10 cellular contexts compared by ENCODE assay signal in genomic region chr22:40426671-40427070, GRCh38. TPM values are rescaled to one million over a fixed set of nuclear protein-coding genes. Genes with fewer than 3 reads are reported as not detected.
DNase-seq lines count a peak whose midpoint lies in the region; ATAC-seq, FAIRE-seq and TF ChIP-seq lines count a peak whose summit lies in the region.
"Had no signal": no experiment of that assay in that cellular context is flagged by ENCODE, and none has a peak within 500 bp of the region (broad histone marks: within the 10 kb centered on the region; RNA-seq: fewer than 3 reads in every experiment).

No MANE protein-coding gene starts in this region.

- no peak for TF ChIP-seq POLR2A in endothelial cell of umbilical vein (IDR thresholded peaks at IDR 0.05; ENCODE audit: low read depth, low read length)

- H3K36me3 ChIP-seq in endothelial cell of umbilical vein (ENCODE audit: control insufficient read depth in 2 of 2, extremely low read depth in 1 of 2, insufficient read depth in 2 of 2, low read length in 2 of 2) (peaks cover 0 to 52% of the 10 kb centered on the region in 2 experiments), psoas muscle (ENCODE audit: insufficient read depth in 1 of 2, low read depth in 1 of 2) (peaks cover 2 to 50% of the 10 kb centered on the region in 2 donors)

- no peak overlapping the region for H3K4me3 ChIP-seq in endothelial cell of umbilical vein (replicated peaks in 1 of 3; ENCODE audit: insufficient read depth in 1 of 3, low read depth in 1 of 3, low read length in 3 of 3)
- H3K4me3 ChIP-seq in psoas muscle: no peak overlapping the region
- H3K4me3 ChIP-seq: K562 had no signal

- WGBS in psoas muscle, 3 donors: 30 to 50% (median 33%) methylated on average over 6 of the region's 6 CpGs

- no peak overlapping the region for H2AFZ ChIP-seq in endothelial cell of umbilical vein (ENCODE audit: low read depth, low read length)

- no peaks in the 10 kb centered on the region for H4K20me1 ChIP-seq in endothelial cell of umbilical vein (replicated peaks; ENCODE audit: control insufficient read depth, extremely low read depth, insufficient read depth, low read length)

- DNase-seq in NCI-H510A (lab: John Stamatoyannopoulos, UW) (peak; percentile 31), NCI-H510A treated with DMSO at 0.1 percent for 48 hours (lab: John Stamatoyannopoulos, UW) (no peak), NCI-H69 (lab: John Stamatoyannopoulos, UW) (peak; percentile 83), endothelial cell of umbilical vein (ENCODE audit: low read depth, low spot score) (peak; percentile 28), psoas muscle (peak; percentile 71 to 76), NCI-H82 (lab: John Stamatoyannopoulos, UW) (no peak), islet precursor cell (no peak)

- TF ChIP-seq CTCF in endothelial cell of umbilical vein (IDR thresholded peaks at IDR 0.05; ENCODE audit: extremely low read depth in 1 of 2, insufficient read depth in 1 of 2, low read depth in 1 of 2, low read length in 2 of 2) (no peak), psoas muscle (IDR thresholded peaks at IDR 0.05) (no peak)

- no peaks in the 10 kb centered on the region for H3K9me1 ChIP-seq in endothelial cell of umbilical vein (replicated peaks; ENCODE audit: control insufficient read depth, extremely low read depth, insufficient read depth, low read length)

- H3K4me1 ChIP-seq in endothelial cell of umbilical vein (ENCODE audit: control insufficient read depth, extremely low read depth, insufficient read depth, low read length) (no peaks in the 10 kb centered on the region), psoas muscle (peaks cover 59% of the 10 kb centered on the region)

- CTCF ChIA-PET in endothelial cell of umbilical vein (lab: Charles Lee): interaction anchor here (0.7 to 3.3 kb wide), 2 partner anchors 10 to 43 kb away, joined by 3 to 21 read pairs; no protein-coding TSS in a partner anchor

- FAIRE-seq in endothelial cell of umbilical vein (lab: Jason Lieb, UNC): no peak
- FAIRE-seq: K562 had no signal

- H3K79me2 ChIP-seq in endothelial cell of umbilical vein (ENCODE audit: control insufficient read depth, insufficient read depth, low read length): no peaks in the 10 kb centered on the region

- no peak overlapping the region for H3K4me2 ChIP-seq in endothelial cell of umbilical vein (ENCODE audit: insufficient read depth, low read length)

- H3K27me3 ChIP-seq in endothelial cell of umbilical vein (ENCODE audit: control insufficient read depth in 2 of 2, insufficient read depth in 2 of 2, low read length in 2 of 2): no peaks in the 10 kb centered on the region
- no peaks in the 10 kb centered on the region for H3K27me3 ChIP-seq in psoas muscle (ENCODE audit: insufficient read depth in 3 of 3, low read length in 2 of 3)

- H3K9ac ChIP-seq in endothelial cell of umbilical vein (replicated peaks; ENCODE audit: extremely low read depth, insufficient read depth, low read length): no peak overlapping the region

- H3K27ac ChIP-seq in endothelial cell of umbilical vein (ENCODE audit: insufficient read depth, low read depth, low read length): no peak overlapping the region
- peak overlapping the region; percentile 82 for H3K27ac ChIP-seq in psoas muscle

- dilution Hi-C loops in endothelial cell of umbilical vein (cut with MboI; ENCODE audit: extremely low pct_ligation_motif_present, low sequenced_read_pairs): no loop called here

- no TSS peak for BruUV-seq in endothelial cell of umbilical vein (replicated peaks; lab: Mats Ljungman, UMichigan)

- POLR2A ChIA-PET in endothelial cell of umbilical vein (lab: Charles Lee): no interaction called here

- H3K9me3 ChIP-seq in endothelial cell of umbilical vein (replicated peaks; ENCODE audit: control insufficient read depth, insufficient read depth, low read length) (no peaks in the 10 kb centered on the region), psoas muscle (no peaks in the 10 kb centered on the region)

- ATAC-seq in psoas muscle (peak; percentile 79 to 90 (median 88)), HG02970 (IDR thresholded peaks at IDR 0.05; ENCODE audit: low FRiP score, unreplicated experiment) (no peak)
- ATAC-seq: K562, SK-N-SH treated with all-trans-retinoic acid at 6 μM for 48 hours had no signal

- intact Hi-C loops in endothelial cell of umbilical vein (cut with micrococcal nuclease): no loop called here
- intact Hi-C loops in psoas muscle (cut with DNase I): loop anchor here in 1 of 2 donors (5.0 to 10.0 kb wide), 2 partner anchors 54 to 328 kb away; partner anchors contain the start of gene SGSM3

TF ChIP-seq in endothelial cell of umbilical vein, 7 proteins besides CTCF, POLR2A, EP300 and RAD21:
- TF ChIP-seq JUN (IDR thresholded peaks at IDR 0.05; ENCODE audit: borderline replicate concordance, insufficient read depth, insufficient read length, low read depth) (no peak), FOS (IDR thresholded peaks at IDR 0.05; ENCODE audit: borderline replicate concordance, insufficient read depth, low read length) (no peak), GATA2 (IDR thresholded peaks at IDR 0.05; ENCODE audit: insufficient read depth, insufficient read length, low read depth, low read length) (no peak), EZH2 (IDR thresholded peaks at IDR 0.05; ENCODE audit: borderline replicate concordance, low read depth, low read length, severe bottlenecking) (no peak), MAX (IDR thresholded peaks at IDR 0.05; ENCODE audit: insufficient read depth, insufficient read length) (no peak), MYC (IDR thresholded peaks at IDR 0.05; ENCODE audit: low read depth, low read length) (no peak), POLR2AphosphoS5 (IDR thresholded peaks at IDR 0.05; ENCODE audit: insufficient read depth, low read depth, low read length) (no peak)
TF ChIP-seq in endothelial cell of umbilical vein: peak in this region for 0.

RNA-seq across cellular contexts. Expression of gene SGSM3, which starts 56.3 kb away (rescaled TPM):
- 76.4 and 78.6 TPM in 2 replicates for total RNA-seq in endothelial cell of umbilical vein
- polyA plus RNA-seq in endothelial cell of umbilical vein: 92.1 and 112 TPM in 2 replicates
- polyA plus RNA-seq in endothelial cell of umbilical vein (2011; cell fraction: cytosol; rRNA removed): 46.9 and 65.8 TPM in 2 replicates
- polyA plus RNA-seq in endothelial cell of umbilical vein (2011; cell fraction: nucleus; rRNA removed): 526 and 636 TPM in 2 replicates
- 43.9 and 64.8 TPM in 2 replicates for polyA plus RNA-seq in endothelial cell of umbilical vein (2012)
- 54.7 and 76.1 TPM in 2 replicates for polyA minus RNA-seq in endothelial cell of umbilical vein
- polyA minus RNA-seq in endothelial cell of umbilical vein (2011; cell fraction: cytosol; rRNA and poly(A)+ RNA removed): 25.5 TPM
- 69.6 and 147 TPM in 2 replicates for polyA minus RNA-seq in endothelial cell of umbilical vein (2011; cell fraction: nucleus; rRNA and poly(A)+ RNA removed)
- 10 to 100 TPM; 15.3 to 36.5 (median 22.3) TPM for total RNA-seq in psoas muscle
- 10 to 100 TPM; 15.6 to 31.5 (median 23.0) TPM for polyA plus RNA-seq in psoas muscle

Comparison
In these comparisons a context has a peak if more than half of its experiments do, and no peak if none do; other contexts are left out.
1. DNase-seq: peak in NCI-H510A (single experiment), NCI-H69 (single experiment), endothelial cell of umbilical vein (single experiment) and psoas muscle (2 of 2); none in NCI-H510A treated with DMSO at 0.1 percent for 48 hours (single experiment), NCI-H82 (single experiment) and islet precursor cell (single experiment).